Comparison of ENCODE assay signal across 16 cellular contexts in genomic region chr15:92586930-92587329, GRCh38.
DNase-seq lines count a peak whose midpoint lies in the region; ATAC-seq and TF ChIP-seq lines count a peak whose summit lies in the region.
"Had no signal": no experiment of that assay in that cellular context is flagged by ENCODE, and none has a peak within 500 bp of the region (broad histone marks: within the 10 kb centered on the region; RNA-seq: fewer than 3 reads in every experiment).

No MANE protein-coding gene starts in this region.

- WGBS in right cardiac atrium = 82% methylated on average over 8 of the region's 8 CpGs

- H3K36me3 Mint-ChIP-seq in nephron (ENCODE audit: low read depth) = no peaks in the 10 kb centered on the region
- H3K36me3 Mint-ChIP-seq: CD4-positive, CD25-positive, alpha-beta regulatory T cell had no signal

- no peak overlapping the region for H3K4me3 ChIP-seq in right cardiac atrium (ENCODE audit: low read length)
- H3K4me3 ChIP-seq: BLaER1, GM23338 had no signal

- no peak for ATAC-seq in right cardiac atrium
- ATAC-seq in HG02852 (IDR thresholded peaks at IDR 0.05; ENCODE audit: unreplicated experiment) = peak; percentile 57
- ATAC-seq: GM23338 had no signal

- peaks cover 4% of the 10 kb centered on the region for H3K27me3 Mint-ChIP-seq in nephron (ENCODE audit: low read depth)
- H3K27me3 Mint-ChIP-seq: CD4-positive, CD25-positive, alpha-beta regulatory T cell had no signal

- intact Hi-C loops in cardiac septum (cut with DNase I) (no loop called here), right cardiac atrium (cut with DNase I) (no loop called here)

- peaks cover 66% of the 10 kb centered on the region for H3K4me1 Mint-ChIP-seq in nephron
- H3K4me1 Mint-ChIP-seq: CD4-positive, CD25-positive, alpha-beta regulatory T cell; GM23338 had no signal

- TF ChIP-seq CTCF in nephron (IDR thresholded peaks at IDR 0.05; ENCODE audit: unreplicated experiment in 3 of 3) = no peak

- no peaks in the 10 kb centered on the region for H3K4me1 ChIP-seq in right cardiac atrium (ENCODE audit: control insufficient read depth, insufficient read depth, low read length)
- H3K4me1 ChIP-seq: BLaER1 had no signal

- peak overlapping the region in 2 of 3 experiments; percentile 64 to 70 for H3K27ac Mint-ChIP-seq in nephron
- H3K27ac Mint-ChIP-seq: CD4-positive, CD25-positive, alpha-beta regulatory T cell; GM23338; H9 had no signal

- H3K4me3 Mint-ChIP-seq in nephron = no peak overlapping the region
- H3K4me3 Mint-ChIP-seq: CD4-positive, CD25-positive, alpha-beta regulatory T cell; GM23338; H9 had no signal

- no peaks in the 10 kb centered on the region for H3K27me3 ChIP-seq in right cardiac atrium (ENCODE audit: control insufficient read depth, insufficient read depth)
- H3K27me3 ChIP-seq: BLaER1 had no signal

- DNase-seq in cardiac septum (ENCODE audit: low spot score) = peak; percentile 64
- DNase-seq in right cardiac atrium = no peak
- DNase-seq in NOMO-1 treated with dmso at 0.1 percent for 144 hours (lab: John Stamatoyannopoulos, UW; ENCODE audit: unreplicated experiment) = no peak
- no peak for DNase-seq in NAMALWA (ENCODE audit: low spot score)
- no peak for DNase-seq in NCI-H1694 (lab: John Stamatoyannopoulos, UW)
- DNase-seq in SK-N-DZ (ENCODE audit: low spot score) = no peak
- DNase-seq: CD4-positive, CD25-positive, alpha-beta regulatory T cell; DMS53; GF-D8; H9 had no signal

- H3K9me3 Mint-ChIP-seq in nephron = no peaks in the 10 kb centered on the region

- H3K9me3 ChIP-seq in right cardiac atrium (ENCODE audit: control insufficient read depth, low read length) = no peaks in the 10 kb centered on the region
- H3K9me3 ChIP-seq: BLaER1 had no signal

- no peak overlapping the region for H3K27ac ChIP-seq in right cardiac atrium (ENCODE audit: low read length)
- H3K27ac ChIP-seq: 22Rv1, BLaER1, HL-60 had no signal
